Comparison of ENCODE assay signal across 27 cellular contexts in the genomic region with DNA sequence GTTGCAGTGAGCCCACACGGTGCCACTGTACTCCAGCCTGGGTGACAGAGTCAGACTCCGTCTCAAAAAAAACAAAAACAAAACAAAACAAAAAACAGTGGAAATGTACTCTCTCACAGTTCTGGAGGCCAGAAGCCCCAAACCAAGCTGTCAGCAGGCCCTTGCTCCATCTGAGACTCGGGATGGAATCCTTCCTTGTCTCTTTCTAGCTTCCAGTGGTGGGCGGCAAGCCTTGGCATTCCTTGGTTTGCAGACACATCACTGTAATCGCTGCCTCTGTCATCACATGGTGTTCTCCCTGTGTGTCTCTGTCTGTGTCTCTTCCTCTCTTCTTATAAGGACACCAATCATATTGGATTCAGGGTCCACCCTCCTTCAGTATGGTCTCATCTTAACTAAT. TPM values are rescaled to one million over a fixed set of nuclear protein-coding genes. Genes with fewer than 3 reads are reported as not detected.
DNase-seq lines count a peak whose midpoint lies in the region; ATAC-seq, FAIRE-seq and TF ChIP-seq lines count a peak whose summit lies in the region.
"Had no signal": no experiment of that assay in that cellular context is flagged by ENCODE, and none has a peak within 500 bp of the region (broad histone marks: within the 10 kb centered on the region; RNA-seq: fewer than 3 reads in every experiment).

No MANE protein-coding gene starts in this region.

- H3K27me3 Mint-ChIP-seq in astrocyte (ENCODE audit: low read depth, unreplicated experiment) = peaks cover 1% of the 10 kb centered on the region
- H3K27me3 Mint-ChIP-seq: activated CD4-positive, alpha-beta memory T cell treated with anti-CD3 and anti-CD28 coated beads for 36 hours; CD4-positive, alpha-beta memory T cell had no signal

- no peaks in the 10 kb centered on the region for H3K27me3 ChIP-seq in Panc1 (ENCODE audit: control insufficient read depth, insufficient read depth, low read length)
- no peaks in the 10 kb centered on the region for H3K27me3 ChIP-seq in astrocyte (ENCODE audit: insufficient read depth, low read length)
- peaks cover 0 to 11% (median 0%) of the 10 kb centered on the region in 7 donors for H3K27me3 ChIP-seq in spleen (replicated peaks in 1 of 7)
- H3K27me3 ChIP-seq: pancreas had no signal

- no peak for TF ChIP-seq POLR2A in spleen (IDR thresholded peaks at IDR 0.05)

- no peak overlapping the region for H3K9ac ChIP-seq in astrocyte (ENCODE audit: low read length)

- no peak for DNase-seq in Panc1 (ENCODE audit: low read depth, low spot score)
- no peak for DNase-seq in astrocyte (ENCODE audit: low read depth)
- DNase-seq in myocyte (ENCODE audit: low read depth) = peak; percentile 31
- DNase-seq in spleen = no peak
- DNase-seq in inferior parietal cortex (ENCODE audit: extremely low spot score) = no peak
- no peak for DNase-seq in GM10266 (ENCODE audit: extremely low spot score)
- DNase-seq: activated B cell treated with CpG ODN at 0.5 μM for 24 hours; activated CD4-positive, alpha-beta memory T cell treated with anti-CD3 and anti-CD28 coated beads for 36 hours; activated gamma-delta T cell treated with Interleukin-2 at 50 U/mL for 16 hours; CD4-positive, alpha-beta memory T cell; central memory CD4-positive, alpha-beta T cell; DMS153; effector CD4-positive, alpha-beta T cell; foreskin melanocyte; KBM-7; kidney; NCI-H1694 treated with DMSO at 0.1 percent for 48 hours; NCI-H2227 treated with DMSO at 0.1 percent for 48 hours; NCI-H748 treated with DMSO at 0.1 percent for 48 hours; substantia nigra had no signal

- peaks cover 14% of the 10 kb centered on the region for H3K36me3 Mint-ChIP-seq in astrocyte (ENCODE audit: low read depth, unreplicated experiment)
- H3K36me3 Mint-ChIP-seq: activated CD4-positive, alpha-beta memory T cell treated with anti-CD3 and anti-CD28 coated beads for 36 hours; CD4-positive, alpha-beta memory T cell had no signal

- POLR2A ChIA-PET in Panc1 (lab: Charles Lee) = no interaction called here

- H3K27ac ChIP-seq in Panc1 (ENCODE audit: low read length) = no peak overlapping the region
- H3K27ac ChIP-seq in astrocyte (ENCODE audit: low read depth, low read length) = no peak overlapping the region
- H3K27ac ChIP-seq in spleen = peak overlapping the region in 5 of 8 donors; percentile 8 to 94 (median 89)
- H3K27ac ChIP-seq: pancreas had no signal

- TF ChIP-seq CTCF in Panc1 (IDR thresholded peaks at IDR 0.05) (no peak), astrocyte (IDR thresholded peaks at IDR 0.05; ENCODE audit: insufficient read depth, low read depth, low read length) (no peak), spleen (IDR thresholded peaks at IDR 0.05 in 8 of 11, conservative IDR thresholded peaks at IDR 0.05 in 3 of 11) (no peak), GM10266 (IDR thresholded peaks at IDR 0.05; ENCODE audit: control insufficient read depth, insufficient read depth, low read depth, missing control alignments) (no peak)

- WGBS in spleen, 5 donors = 79 to 86% (median 84%) methylated on average over 5 of the region's 5 CpGs

- ATAC-seq in Panc1 (no peak), GM19463 (IDR thresholded peaks at IDR 0.05; ENCODE audit: unreplicated experiment) (no peak)
- ATAC-seq: pancreas, right cardiac atrium had no signal

- H3K4me1 ChIP-seq in Panc1 (ENCODE audit: control insufficient read depth, insufficient read depth, low read length) (peaks cover 32% of the 10 kb centered on the region), astrocyte (ENCODE audit: insufficient read depth, low read length) (peaks cover 29% of the 10 kb centered on the region), spleen (peaks cover 21 to 98% (median 51%) of the 10 kb centered on the region in 6 donors)
- H3K4me1 ChIP-seq: HAP-1 had no signal

- no peak overlapping the region for H3K4me2 ChIP-seq in astrocyte (ENCODE audit: low read length)

- no peak for FAIRE-seq in astrocyte (lab: Jason Lieb, UNC)
- FAIRE-seq: G401.6, kidney, pancreas had no signal

- intact Hi-C loops in Panc1 (cut with micrococcal nuclease; ENCODE audit: unreplicated experiment) (no loop called here), spleen (cut with DNase I; ENCODE audit: low total_unique reads) (no loop called here)

- H3K4me3 ChIP-seq in Panc1 (ENCODE audit: low read depth in 2 of 2, low read length in 2 of 2) (no peak overlapping the region), astrocyte (ENCODE audit: insufficient read depth, low read depth, low read length) (no peak overlapping the region), spleen (no peak overlapping the region)
- H3K4me3 ChIP-seq: HAP-1, lung, pancreas had no signal

- H3K9me3 Mint-ChIP-seq in astrocyte (ENCODE audit: unreplicated experiment) = peaks cover 2% of the 10 kb centered on the region
- H3K9me3 Mint-ChIP-seq: activated B cell treated with CpG ODN at 0.5 μM for 24 hours; activated CD4-positive, alpha-beta memory T cell treated with anti-CD3 and anti-CD28 coated beads for 36 hours; CD4-positive, alpha-beta memory T cell; T-helper 2 cell treated with Interferon-gamma antibody and Interleukin-4, amounts not matched to agents 5 μg/mL and 100 μg/mL, for 36 hours had no signal

- peak overlapping the region; percentile 18 for H3K27ac Mint-ChIP-seq in astrocyte (ENCODE audit: unreplicated experiment)
- H3K27ac Mint-ChIP-seq: activated B cell treated with CpG ODN at 0.5 μM for 24 hours; activated CD4-positive, alpha-beta memory T cell treated with anti-CD3 and anti-CD28 coated beads for 36 hours; T-helper 2 cell treated with Interferon-gamma antibody and Interleukin-4, amounts not matched to agents 5 μg/mL and 100 μg/mL, for 36 hours had no signal

- H4K20me1 ChIP-seq in astrocyte (ENCODE audit: insufficient read depth, low read length) = peaks cover 7% of the 10 kb centered on the region

- in situ Hi-C loops in Panc1 (cut with HindIII; ENCODE audit: low pct_unique_long_range_greater_than_20kb, low sequenced_read_pairs) = no loop called here

- CTCF ChIA-PET in Panc1 (lab: Charles Lee) = interaction anchor here (1.1 kb wide), 1 partner anchor 8 kb away, joined by 3 read pairs; no protein-coding TSS in a partner anchor

- H3K4me3 Mint-ChIP-seq in astrocyte (ENCODE audit: unreplicated experiment) = no peak overlapping the region
- H3K4me3 Mint-ChIP-seq: activated CD4-positive, alpha-beta memory T cell treated with anti-CD3 and anti-CD28 coated beads for 36 hours had no signal

- BruUV-seq in Panc1 (replicated peaks; lab: Mats Ljungman, UMichigan) = TSS peak; percentile 63

- H2AFZ ChIP-seq in astrocyte (ENCODE audit: low read depth, low read length) = no peak overlapping the region

- H3K9me3 ChIP-seq in Panc1 (ENCODE audit: control insufficient read depth, insufficient read depth, low read depth, low read length) (no peaks in the 10 kb centered on the region), astrocyte (ENCODE audit: insufficient read depth, low read depth, low read length) (no peaks in the 10 kb centered on the region), spleen (no peaks in the 10 kb centered on the region)
- H3K9me3 ChIP-seq: HAP-1, pancreas had no signal

- H3K4me1 Mint-ChIP-seq in astrocyte (ENCODE audit: low read depth, unreplicated experiment) = peaks cover 24% of the 10 kb centered on the region

- H3K36me3 ChIP-seq in Panc1 (ENCODE audit: control insufficient read depth, insufficient read depth, low read length) (no peaks in the 10 kb centered on the region), astrocyte (ENCODE audit: insufficient read depth, low read length) (peaks cover 4% of the 10 kb centered on the region), spleen (peaks cover 0 to 84% (median 27%) of the 10 kb centered on the region in 6 donors)
- H3K36me3 ChIP-seq: HAP-1, pancreas had no signal

- H3K79me2 ChIP-seq in astrocyte (ENCODE audit: insufficient read depth, low read length) = peaks cover 10% of the 10 kb centered on the region

RNA-seq across cellular contexts. Expression of gene TNS2, which starts 6.4 kb away (rescaled TPM):
- total RNA-seq in Panc1 (2021; ENCODE audit: unreplicated experiment) (48.1 TPM), astrocyte (15.4 and 21.1 TPM in 2 replicates), myocyte (43.8 and 59.8 TPM in 2 replicates), spleen (100 to 1,000 TPM in 6 of 7 donors, 10 to 100 TPM in 1; 72.4 to 301 (median 170) TPM)
- polyA plus RNA-seq in Panc1 (2012; ENCODE audit: insufficient read length) = 49.1 TPM
- 43.4 TPM for polyA plus RNA-seq in myocyte (2012)
- polyA plus RNA-seq in spleen = 100 to 1,000 TPM in 1 of 3 donors, 10 to 100 TPM in 2; 36.6 to 159 (median 67.5) TPM

RNA-seq across cellular contexts. Expression of gene SPRYD3, which starts 22.9 kb away (rescaled TPM):
- total RNA-seq in Panc1 (2021; ENCODE audit: unreplicated experiment) (25.0 TPM), astrocyte (21.8 and 22.8 TPM in 2 replicates), myocyte (25.7 and 35.7 TPM in 2 replicates), spleen (10 to 100 TPM; 29.2 to 44.5 (median 36.4) TPM)
- 28.5 TPM for polyA plus RNA-seq in Panc1 (2012; ENCODE audit: insufficient read length)
- 60.9 TPM for polyA plus RNA-seq in myocyte (2012)
- 10 to 100 TPM; 10.8 to 31.0 (median 15.9) TPM for polyA plus RNA-seq in spleen

RNA-seq across cellular contexts. Expression of gene IGFBP6, which starts 41.2 kb away (rescaled TPM):
- total RNA-seq in Panc1 (2021; ENCODE audit: unreplicated experiment) (4.7 TPM), astrocyte (20.8 and 26.3 TPM in 2 replicates), myocyte (42.5 and 49.8 TPM in 2 replicates), spleen (100 to 1,000 TPM in 2 of 7 donors, 10 to 100 TPM in 5; 35.2 to 183 (median 75.6) TPM)
- 3.7 TPM for polyA plus RNA-seq in Panc1 (2012; ENCODE audit: insufficient read length)
- polyA plus RNA-seq in myocyte (2012) = 17.4 TPM
- 100 to 1,000 TPM in 2 of 3 donors, 10 to 100 TPM in 1; 37.1 to 144 (median 130) TPM for polyA plus RNA-seq in spleen
- total RNA-seq: activated B cell treated with CpG ODN at 0.5 μM for 24 hours had no signal

RNA-seq across cellular contexts. Expression of gene SOAT2, which starts 47.0 kb away (rescaled TPM):
- not detected for total RNA-seq in Panc1 (2021; ENCODE audit: unreplicated experiment)
- polyA plus RNA-seq in Panc1 (2012; ENCODE audit: insufficient read length) = not detected
- total RNA-seq in astrocyte = not detected in 2 replicates
- not detected in 2 replicates for total RNA-seq in myocyte
- polyA plus RNA-seq in myocyte (2012) = not detected
- under 1 TPM in 6 of 7 donors, not detected in 1; 0.37 to 0.80 (median 0.54) TPM for total RNA-seq in spleen
- polyA plus RNA-seq in spleen = 1 to 10 TPM in 1 of 3 donors, under 1 TPM in 2; 0.52 to 2.2 (median 0.99) TPM
- total RNA-seq: activated B cell treated with CpG ODN at 0.5 μM for 24 hours had no signal

RNA-seq across cellular contexts. Expression of gene EIF4B, which starts 50.0 kb away (rescaled TPM):
- total RNA-seq in Panc1 (2021; ENCODE audit: unreplicated experiment) = 351 TPM
- 242 TPM for polyA plus RNA-seq in Panc1 (2012; ENCODE audit: insufficient read length)
- total RNA-seq in astrocyte = 231 and 242 TPM in 2 replicates
- total RNA-seq in myocyte = 494 and 561 TPM in 2 replicates
- 183 TPM for polyA plus RNA-seq in myocyte (2012)
- 100 to 1,000 TPM; 379 to 490 (median 468) TPM for total RNA-seq in spleen
- polyA plus RNA-seq in spleen = 100 to 1,000 TPM; 105 to 132 (median 119) TPM

Comparison
In these comparisons a context has a peak if more than half of its experiments do, and no peak if none do; other contexts are left out.
1. H3K27ac ChIP-seq: peak in spleen (5 of 8); none in Panc1 (single experiment) and astrocyte (single experiment).